Comparison of ENCODE assay signal across 30 cellular contexts in the genomic region with DNA sequence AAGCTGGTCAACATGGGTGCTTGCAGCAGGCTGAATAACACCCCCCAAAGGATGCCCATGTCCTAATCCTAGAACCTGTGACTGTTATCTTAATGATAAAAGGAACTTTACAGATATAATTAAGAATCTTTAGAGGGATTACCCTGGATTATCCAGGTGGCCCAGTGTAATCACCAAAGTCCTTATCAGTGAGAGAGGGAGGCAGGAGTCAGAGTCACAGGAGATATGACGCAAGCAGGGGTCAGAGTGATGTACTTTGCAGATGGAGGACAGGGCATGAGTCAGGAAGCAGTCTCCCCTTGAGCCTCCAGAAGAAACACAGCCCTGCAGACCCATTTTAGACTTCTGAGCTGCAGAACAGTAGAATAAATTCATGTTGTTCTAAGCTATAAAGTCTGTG. TPM values are rescaled to one million over a fixed set of nuclear protein-coding genes. Genes with fewer than 3 reads are reported as not detected.
"Had no signal": no experiment of that assay in that cellular context is flagged by ENCODE, and none has a peak within 500 bp of the region (broad histone marks: within the 10 kb centered on the region; RNA-seq: fewer than 3 reads in every experiment).

No MANE protein-coding gene starts in this region.

- H3K4me3 ChIP-seq: adrenal gland, Peyer's patch, SJSA1 had no signal

- H3K27ac ChIP-seq: adrenal gland, KMS-11, Peyer's patch, SJSA1 had no signal

- DNase-seq: activated CD4-positive, alpha-beta T cell treated with anti-CD3 and anti-CD28 coated beads for 36 hours; activated CD4-positive, alpha-beta T cell treated with anti-CD3 and anti-CD28 coated beads, Interleukin-2, amount 10 ng/mL, durations not matched to agents 7 days and 5 days; activated CD4-positive, alpha-beta T cell treated with anti-CD3 and anti-CD28 coated beads, Interleukin-2, amount 50 U/mL, for 48 hours; activated CD8-positive, alpha-beta T cell treated with anti-CD3 and anti-CD28 coated beads, Interleukin-2, amount 10 ng/mL, durations not matched to agents 7 days and 5 days; activated gamma-delta T cell; activated naive CD4-positive, alpha-beta T cell treated with Interleukin-2 at 50 U/mL for 16 hours; activated naive CD8-positive, alpha-beta T cell treated with anti-CD3 and anti-CD28 coated beads, Interleukin-2, amount 10 ng/mL, durations not matched to agents 7 days and 5 days; activated T-cell treated with anti-CD3 and anti-CD28 coated beads, Interleukin-2, amount 50 U/mL, for 24 hours; adrenal gland; anterior cingulate cortex; caudate nucleus; cerebellar nuclear complex; MM.1S; NCI-H1105; NCI-H1417 treated with DMSO at 0.1 percent for 48 hours; NCI-H187 treated with DMSO at 0.1 percent for 48 hours; NCI-H2081; NCI-H2171 treated with DMSO at 0.1 percent for 48 hours; NCI-H2227 treated with DMSO at 0.1 percent for 48 hours; NCI-H446; NCI-H510A treated with DMSO at 0.1 percent for 48 hours; NCI-H69; NK-92 treated with Interleukin-12 subunit alpha and Interleukin-12 subunit beta, amount 100 ng/mL, for 24 hours; PC-3; Peyer's patch; RPMI8226; SHP77 treated with DMSO at 0.1 percent for 48 hours; SK-N-SH had no signal

- H3K27me3 ChIP-seq: adrenal gland, Peyer's patch, SJSA1 had no signal

- H3K9ac ChIP-seq: KMS-11, SK-N-SH had no signal

- H3K4me2 ChIP-seq: KMS-11, SK-N-SH had no signal

- H3K4me1 ChIP-seq: adrenal gland, Peyer's patch, SJSA1 had no signal

RNA-seq across cellular contexts. Expression of gene C19orf18, which starts 18.5 kb away (rescaled TPM):
- polyA plus RNA-seq: SK-N-SH had no signal

RNA-seq across cellular contexts. Expression of gene ZSCAN1, which starts 41.0 kb away (rescaled TPM):
- polyA plus RNA-seq: SK-N-SH had no signal
